19 cellular contexts compared by ENCODE assay signal in genomic region chr16:63568184-63568583, GRCh38.
"Had no signal": no experiment of that assay in that cellular context is flagged by ENCODE, and none has a peak within 500 bp of the region (broad histone marks: within the 10 kb centered on the region; RNA-seq: fewer than 3 reads in every experiment).

No MANE protein-coding gene starts in this region.

- H3K27me3 ChIP-seq: esophagus squamous epithelium, gastroesophageal sphincter, ovary had no signal

- DNase-seq: effector memory CD8-positive, alpha-beta T cell; esophagus squamous epithelium; foreskin fibroblast; glutamatergic neuron; islet precursor cell; left ventricle myocardium inferior; lower lobe of right lung; midbrain; nucleus accumbens; ovary; right cardiac atrium; stimulated activated CD4-positive, alpha-beta T cell treated with anti-CD3 and anti-CD28 coated beads, Interleukin-2, amount 100 ng/mL, for 48 hours; stimulated activated naive CD4-positive, alpha-beta T cell treated with Interleukin-2 at 50 U/mL for 16 hours had no signal

- H3K36me3 ChIP-seq: esophagus squamous epithelium, gastroesophageal sphincter, left ventricle myocardium inferior, lower lobe of right lung, ovary had no signal

- H3K27me3 Mint-ChIP-seq: effector memory CD8-positive, alpha-beta T cell; memory B cell; natural killer cell treated with Interleukin-12 subunit alpha and Interleukin-12 subunit beta and Interleukin-15 and Interleukin-18, amount 100 ng/mL, for 72 hours; type B pancreatic cell had no signal

- H3K27ac Mint-ChIP-seq: effector memory CD8-positive, alpha-beta T cell; memory B cell; natural killer cell treated with Interleukin-12 subunit alpha and Interleukin-12 subunit beta and Interleukin-15 and Interleukin-18, amount 100 ng/mL, for 72 hours; type B pancreatic cell had no signal

- H3K27ac ChIP-seq: esophagus squamous epithelium, gastroesophageal sphincter, left ventricle myocardium inferior, lower lobe of right lung, ovary had no signal

- H3K4me2 ChIP-seq: smooth muscle cell had no signal

- H3K9me3 ChIP-seq: esophagus squamous epithelium, gastroesophageal sphincter, left ventricle myocardium inferior, lower lobe of right lung, ovary had no signal

- H3K4me1 ChIP-seq: esophagus squamous epithelium, gastroesophageal sphincter, lower lobe of right lung had no signal

- H3K36me3 Mint-ChIP-seq: memory B cell; natural killer cell treated with Interleukin-12 subunit alpha and Interleukin-12 subunit beta and Interleukin-15 and Interleukin-18, amount 100 ng/mL, for 72 hours; type B pancreatic cell had no signal

- H3K9me3 Mint-ChIP-seq: type B pancreatic cell had no signal

- H3K4me3 ChIP-seq: esophagus squamous epithelium, gastroesophageal sphincter, left ventricle myocardium inferior, lower lobe of right lung, ovary, smooth muscle cell had no signal

- H3K4me1 Mint-ChIP-seq: memory B cell had no signal

- FAIRE-seq: urothelium cell line had no signal

- H3K4me3 Mint-ChIP-seq: effector memory CD8-positive, alpha-beta T cell; memory B cell; natural killer cell treated with Interleukin-12 subunit alpha and Interleukin-12 subunit beta and Interleukin-15 and Interleukin-18, amount 100 ng/mL, for 72 hours; type B pancreatic cell had no signal

- ATAC-seq: effector memory CD8-positive, alpha-beta T cell; gastroesophageal sphincter; lower lobe of right lung; natural killer cell treated with Interleukin-12 subunit alpha and Interleukin-12 subunit beta and Interleukin-15 and Interleukin-18, amount 100 ng/mL, for 72 hours; right cardiac atrium had no signal
